ENCODE assay signal across 8 cellular contexts in the genomic region with DNA sequence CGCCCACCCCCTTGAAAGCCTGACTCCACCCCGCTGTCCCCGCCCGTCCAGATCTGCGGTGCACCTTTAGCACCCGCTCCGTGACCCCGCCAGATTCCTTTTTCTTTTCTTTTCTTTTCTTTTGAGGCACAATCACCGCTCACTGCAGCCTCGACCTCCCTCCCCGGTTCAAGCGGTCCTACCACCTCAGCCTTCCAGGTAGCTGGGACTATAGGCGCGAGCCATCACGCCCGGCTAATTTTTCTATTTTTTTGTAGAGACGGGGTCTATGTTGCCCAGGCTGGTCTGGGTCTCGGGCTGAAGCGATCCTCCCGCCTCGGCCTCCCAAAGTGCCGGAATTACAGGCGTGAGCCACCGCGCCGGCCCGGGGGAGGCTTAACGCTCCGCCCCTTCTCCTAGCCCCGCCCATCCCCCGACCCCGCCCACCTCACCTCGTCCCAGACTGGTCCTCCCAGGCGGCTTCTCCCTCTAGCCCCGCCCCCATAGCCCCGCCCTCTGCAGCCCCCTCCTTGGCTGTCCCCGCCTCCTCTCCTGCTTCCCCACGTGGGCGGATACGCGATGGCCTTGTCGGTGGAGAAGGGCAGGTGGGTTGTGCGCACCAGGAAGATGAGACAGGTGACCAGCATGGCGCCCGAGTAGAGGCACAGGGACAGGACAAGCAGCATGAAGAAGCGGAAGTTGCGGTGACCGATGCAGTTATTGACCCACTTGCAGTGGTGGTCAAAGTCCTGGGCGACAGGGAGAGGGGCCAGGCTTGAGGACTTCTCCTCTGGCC. TPM values are rescaled to one million over a fixed set of nuclear protein-coding genes. Genes with fewer than 3 reads are reported as not detected.
A peak's percentile ranks its signal among the peaks of the same experiment; 100 is the strongest.
DNase-seq lines count a peak whose midpoint lies in the region; ATAC-seq, FAIRE-seq and TF ChIP-seq lines count a peak whose summit lies in the region.

No MANE protein-coding gene starts in this region.

- no peaks in the 10 kb centered on the region for H3K79me1 ChIP-seq in H1 (ENCODE audit: low read depth, low read length)

- no peak overlapping the region for H4K91ac ChIP-seq in H1 (replicated peaks; ENCODE audit: insufficient read length, low read length)

- H3K4me1 ChIP-seq in KMS-11 (ENCODE audit: low read depth, poor library complexity, severe bottlenecking) (peaks cover 3% of the 10 kb centered on the region), H1 (replicated peaks in 1 of 4; ENCODE audit: control insufficient read depth in 3 of 4, insufficient read depth in 4 of 4, low read length in 3 of 4) (peaks cover 0 to 11% (median 5%) of the 10 kb centered on the region in 4 experiments; a peak in 5 of 7 replicates), upper lobe of left lung (peaks cover 4 to 10% (median 6%) of the 10 kb centered on the region in 4 donors)

- no peak overlapping the region for H2AK5ac ChIP-seq in H1 (ENCODE audit: low read depth, low read length)

- no peak overlapping the region for H3K9ac ChIP-seq in KMS-11
- no peak overlapping the region for H3K9ac ChIP-seq in H1 (replicated peaks in 1 of 4; ENCODE audit: extremely low read depth in 1 of 4, low read depth in 3 of 4, low read length in 3 of 4)

- H3K36me3 ChIP-seq in KMS-11 (ENCODE audit: insufficient read depth) (no peaks in the 10 kb centered on the region), H1 (ENCODE audit: control insufficient read depth in 2 of 4, insufficient read depth in 4 of 4, low read length in 3 of 4) (no peaks in the 10 kb centered on the region), upper lobe of left lung (no peaks in the 10 kb centered on the region)

- TF ChIP-seq RAD21 in H1 (IDR thresholded peaks at IDR 0.05 in 1 of 2, conservative IDR thresholded peaks at IDR 0.05 in 1 of 2; ENCODE audit: low read depth in 2 of 2, low read length in 2 of 2) = no peak

- no peak overlapping the region for H3K14ac ChIP-seq in H1 (ENCODE audit: insufficient read length)

- H2BK5ac ChIP-seq in H1 (ENCODE audit: low read depth, low read length) = no peak overlapping the region

- peak overlapping the region; percentile 58 to 78 (median 72) for H3K4me3 Mint-ChIP-seq in nephron

- no peaks in the 10 kb centered on the region for H3K27me3 ChIP-seq in KMS-11 (ENCODE audit: insufficient read depth, low read depth)
- peaks cover 0 to 11% (median 8%) of the 10 kb centered on the region in 4 experiments; a peak in 5 of 7 replicates for H3K27me3 ChIP-seq in H1 (replicated peaks in 1 of 4; ENCODE audit: control insufficient read depth in 3 of 4, extremely low read depth in 1 of 4, insufficient read depth in 3 of 4, low read length in 3 of 4)
- no peaks in the 10 kb centered on the region for H3K27me3 ChIP-seq in upper lobe of left lung

- H3K36me3 Mint-ChIP-seq in nephron (ENCODE audit: low read depth) = no peaks in the 10 kb centered on the region

- peak overlapping the region; percentile 96; the same call in 1 of the 2 replicates for H2BK15ac ChIP-seq in H1 (ENCODE audit: low read length)

- H3K4me1 Mint-ChIP-seq in nephron = no peaks in the 10 kb centered on the region

- CTCF ChIA-PET in H1 (lab: Charles Lee; ENCODE audit: partially characterized antibody) = interaction anchor here (1.1 kb wide), 1 partner anchor 182 kb away, joined by 3 read pairs; no protein-coding TSS in a partner anchor

- no peaks in the 10 kb centered on the region for H3K9me3 ChIP-seq in H1 (ENCODE audit: insufficient read depth in 2 of 2, low read depth in 1 of 2, low read length in 1 of 2)
- no peaks in the 10 kb centered on the region for H3K9me3 ChIP-seq in upper lobe of left lung

- peaks cover 8% of the 10 kb centered on the region for H3K9me3 Mint-ChIP-seq in nephron

- peaks cover 46% of the 10 kb centered on the region for H3K27me3 Mint-ChIP-seq in nephron (ENCODE audit: low read depth)

- no peak for TF ChIP-seq CTCF in AG09309 (IDR thresholded peaks at IDR 0.05; ENCODE audit: control insufficient read depth, insufficient read depth, low read depth, low read length, missing control alignments)
- no peak for TF ChIP-seq CTCF in KMS-11 (conservative IDR thresholded peaks at IDR 0.05; ENCODE audit: low read depth, low read length)
- no peak for TF ChIP-seq CTCF in H1 (IDR thresholded peaks at IDR 0.05; ENCODE audit: control extremely low read depth in 1 of 3, insufficient read depth in 1 of 3, low read depth in 1 of 3, low read length in 3 of 3)
- no peak for TF ChIP-seq CTCF in nephron (IDR thresholded peaks at IDR 0.05; ENCODE audit: unreplicated experiment in 3 of 3)
- TF ChIP-seq CTCF in upper lobe of left lung (IDR thresholded peaks at IDR 0.05) = no peak

- ATAC-seq in upper lobe of left lung (ENCODE audit: low FRiP score in 2 of 2) (peak; percentile 69 to 77), HG03521 (IDR thresholded peaks at IDR 0.05; ENCODE audit: unreplicated experiment) (no peak)

- H3K18ac ChIP-seq in H1 (ENCODE audit: extremely low read depth, low read length) = no peak overlapping the region

- H3K79me2 ChIP-seq in KMS-11 (ENCODE audit: insufficient read depth, low read depth) = no peaks in the 10 kb centered on the region
- no peaks in the 10 kb centered on the region for H3K79me2 ChIP-seq in H1 (ENCODE audit: control insufficient read depth in 1 of 2, insufficient read depth in 2 of 2, low read length in 2 of 2)

- H2AFZ ChIP-seq in KMS-11 (ENCODE audit: low read depth) (peak overlapping the region; percentile 81; the same call in 1 of the 2 replicates), H1 (ENCODE audit: low read length) (0 out of 2 replicates have a peak overlapping the region, but pooled peaks have one; percentile 43)

- H4K8ac ChIP-seq in H1 (ENCODE audit: extremely low read depth, insufficient read depth, low read length) = 0 out of 2 replicates have a peak overlapping the region, but pooled peaks have one; percentile 35

- DNase-seq in AG09309 (ENCODE audit: low read depth) = no peak
- peak; percentile 63 to 66 for DNase-seq in activated CD4-positive, alpha-beta T cell treated with anti-CD3 and anti-CD28 coated beads, Interleukin-2, amount 50 U/mL, for 48 hours
- peak; percentile 63 to 85 for DNase-seq in H1 (ENCODE audit: low read depth in 1 of 2, low spot score in 2 of 2)
- peak; percentile 49 to 89 for DNase-seq in upper lobe of left lung
- no peak for DNase-seq in AML-193 (lab: John Stamatoyannopoulos, UW)

- POLR2A ChIA-PET in H1 (lab: Charles Lee; ENCODE audit: partially characterized antibody) = no interaction called here

- H3K56ac ChIP-seq in H1 (replicated peaks; ENCODE audit: insufficient read length, low read depth, low read length) = no peak overlapping the region

- no peak overlapping the region for H3K27ac Mint-ChIP-seq in nephron

- H3K23ac ChIP-seq in H1 (ENCODE audit: insufficient read length) = no peak overlapping the region

- H3K4ac ChIP-seq in H1 (replicated peaks; ENCODE audit: insufficient read length, low read depth, low read length) = no peak overlapping the region

- WGBS in H1 (ENCODE audit: extremely low coverage in 1 of 2, insufficient coverage in 1 of 2, insufficient read length in 1 of 2, insufficient replicate concordance in 2 of 2, low coverage in 1 of 2, low lambda C conversion rate in 2 of 2, missing lambda C conversion rate in 1 of 2), 2 experiments = 30% methylated on average over 22 of the region's 49 CpGs; no CpG with 5 or more reads in 1 of the 2 experiments
- 39 to 50% methylated on average over 34 to 39 of the region's 49 CpGs for WGBS in upper lobe of left lung, 2 donors

- TF ChIP-seq EP300 in H1 (IDR thresholded peaks at IDR 0.05; ENCODE audit: borderline replicate concordance in 1 of 2, low read depth in 2 of 2, low read length in 2 of 2) = no peak
- TF ChIP-seq EP300 in upper lobe of left lung (IDR thresholded peaks at IDR 0.05) = no peak

- no peak overlapping the region for H2BK120ac ChIP-seq in H1 (replicated peaks; ENCODE audit: low read depth, low read length)

- peak overlapping the region; percentile 96; the same call in 1 of the 2 replicates for H3K4me2 ChIP-seq in KMS-11
- H3K4me2 ChIP-seq in H1 (ENCODE audit: insufficient read depth in 1 of 2, low read depth in 2 of 2, low read length in 2 of 2) = peak overlapping the region; percentile 64 to 69

- no peaks in the 10 kb centered on the region for H3K23me2 ChIP-seq in H1 (ENCODE audit: low read depth, low read length)

- H3K27ac ChIP-seq in KMS-11 (no peak overlapping the region), H1 (ENCODE audit: low read depth, low read length) (no peak overlapping the region), upper lobe of left lung (peak overlapping the region in 2 of 4 donors; percentile 15 to 49)

- no peaks in the 10 kb centered on the region for H4K20me1 ChIP-seq in KMS-11 (ENCODE audit: insufficient read depth)
- H4K20me1 ChIP-seq in H1 (replicated peaks in 1 of 2; ENCODE audit: control insufficient read depth in 1 of 2, insufficient read depth in 2 of 2, low read length in 2 of 2) = no peaks in the 10 kb centered on the region

- peak overlapping the region; percentile 4; the same call in 1 of the 2 replicates for H2BK12ac ChIP-seq in H1 (ENCODE audit: low read depth, low read length)

- H4K5ac ChIP-seq in H1 (ENCODE audit: insufficient read length, low read depth, low read length) = no peak overlapping the region

- TF ChIP-seq POLR2A in H1 (IDR thresholded peaks at IDR 0.05; ENCODE audit: control extremely low read depth in 1 of 2, low read depth in 2 of 2, low read length in 2 of 2) (no peak), upper lobe of left lung (IDR thresholded peaks at IDR 0.05) (no peak)

- no peak overlapping the region for H2BK20ac ChIP-seq in H1 (ENCODE audit: low read length)

- H3K4me3 ChIP-seq in AG09309 (ENCODE audit: control insufficient read depth, low read depth, low read length) (peak overlapping the region; percentile 12), KMS-11 (IDR thresholded peaks at IDR 0.05; ENCODE audit: insufficient read depth, low read depth, low read length) (no peak overlapping the region), H1 (ENCODE audit: extremely low read depth in 1 of 4, insufficient read depth in 2 of 4, low read depth in 3 of 4, low read length in 4 of 4) (peak overlapping the region; percentile 23 to 79 (median 47); a peak in 7 of 8 replicates), upper lobe of left lung (peak overlapping the region; percentile 22 to 53 (median 44))

- FAIRE-seq in H1 (lab: Jason Lieb, UNC) = no peak

RNA-seq across cellular contexts. Expression of a gene that starts 3.2 kb away (rescaled TPM):
- total RNA-seq in H1 (2021; fragmentation: NEBNext Ultra II Directional; extraction: Animal tissue kit (Norgen Biotek cat#: 25700)) = 4.1 and 4.5 TPM in 2 replicates
- polyA plus RNA-seq in H1 (2011; rRNA removed) = 2.5 and 4.9 TPM in 2 replicates
- 1.4 TPM for polyA plus RNA-seq in H1 (2011; cell fraction: cytosol; rRNA removed)
- polyA plus RNA-seq in H1 (2011; cell fraction: nucleus; rRNA removed) = 6.2 TPM
- polyA plus RNA-seq in H1 (2012, experiment 1 of 2) = 3.8 to 10.5 TPM (median 6.0 TPM) in 4 replicates
- polyA plus RNA-seq in H1 (2012, experiment 2 of 2) = 8.0 TPM
- 6.4 TPM for polyA plus RNA-seq in H1 (2013, experiment 1 of 2)
- 5.5 TPM for polyA plus RNA-seq in H1 (2013, experiment 2 of 2)
- polyA minus RNA-seq in H1 (2011; rRNA and poly(A)+ RNA removed) = 0.69 and 1.1 TPM in 2 replicates
- polyA minus RNA-seq in H1 (2011; cell fraction: cytosol; rRNA and poly(A)+ RNA removed) = 1.7 TPM
- polyA minus RNA-seq in H1 (2011; cell fraction: nucleus; rRNA and poly(A)+ RNA removed) = not detected
- 1 to 10 TPM in 2 of 6 donors, not detected in 4; 1.4 to 3.1 TPM for total RNA-seq in upper lobe of left lung

RNA-seq across cellular contexts. Expression of a gene that starts 8.3 kb away (rescaled TPM):
- total RNA-seq in H1 (2021; fragmentation: NEBNext Ultra II Directional; extraction: Animal tissue kit (Norgen Biotek cat#: 25700)) = 7.7 and 9.8 TPM in 2 replicates
- 6.3 and 8.3 TPM in 2 replicates for polyA plus RNA-seq in H1 (2011; rRNA removed)
- 6.1 TPM for polyA plus RNA-seq in H1 (2011; cell fraction: cytosol; rRNA removed)
- polyA plus RNA-seq in H1 (2011; cell fraction: nucleus; rRNA removed) = 16.9 TPM
- 12.4 to 16.0 TPM (median 13.1 TPM) in 4 replicates for polyA plus RNA-seq in H1 (2012, experiment 1 of 2)
- 9.8 TPM for polyA plus RNA-seq in H1 (2012, experiment 2 of 2)
- 16.6 TPM for polyA plus RNA-seq in H1 (2013, experiment 1 of 2)
- polyA plus RNA-seq in H1 (2013, experiment 2 of 2) = 17.1 TPM
- 4.7 and 6.5 TPM in 2 replicates for polyA minus RNA-seq in H1 (2011; rRNA and poly(A)+ RNA removed)
- polyA minus RNA-seq in H1 (2011; cell fraction: cytosol; rRNA and poly(A)+ RNA removed) = 5.9 TPM
- 6.0 TPM for polyA minus RNA-seq in H1 (2011; cell fraction: nucleus; rRNA and poly(A)+ RNA removed)
- total RNA-seq in upper lobe of left lung = 1 to 10 TPM in 3 of 6 donors, under 1 TPM in 3; 0.89 to 3.2 (median 1.1) TPM

Comparison
In these comparisons a context has a peak if more than half of its experiments do, and no peak if none do; other contexts are left out.
1. DNase-seq: peak in activated CD4-positive, alpha-beta T cell treated with anti-CD3 and anti-CD28 coated beads, Interleukin-2, amount 50 U/mL, for 48 hours (2 of 2), H1 (2 of 2) and upper lobe of left lung (2 of 2); none in AG09309 (single experiment) and AML-193 (0 of 2).